In genomic region chr9:18566125-18566524, GRCh38 we compare ENCODE assay signal across 15 cellular contexts.
DNase-seq lines count a peak whose midpoint lies in the region; ATAC-seq and TF ChIP-seq lines count a peak whose summit lies in the region.
"Had no signal": no experiment of that assay in that cellular context is flagged by ENCODE, and none has a peak within 500 bp of the region (broad histone marks: within the 10 kb centered on the region; RNA-seq: fewer than 3 reads in every experiment).

No MANE protein-coding gene starts in this region.

- H3K4me3 Mint-ChIP-seq in osteocyte (ENCODE audit: unreplicated experiment) = no peak overlapping the region
- H3K4me3 Mint-ChIP-seq: activated T-cell treated with anti-CD3 and anti-CD28 coated beads, Interleukin-2, amount 50 U/mL, for 24 hours; brain had no signal

- H3K27me3 ChIP-seq in RWPE2 (ENCODE audit: insufficient read depth, poor library complexity, severe bottlenecking) = no peaks in the 10 kb centered on the region
- no peaks in the 10 kb centered on the region for H3K27me3 ChIP-seq in upper lobe of right lung

- peak; percentile 97 for ATAC-seq in RWPE2 (ENCODE audit: low read depth)
- ATAC-seq in HG03342 (IDR thresholded peaks at IDR 0.05; ENCODE audit: unreplicated experiment) = no peak
- ATAC-seq in upper lobe of right lung = no peak
- ATAC-seq in HG03025 (IDR thresholded peaks at IDR 0.05; ENCODE audit: low FRiP score, unreplicated experiment) = no peak

- TF ChIP-seq CTCF in RWPE2 (IDR thresholded peaks at IDR 0.05; ENCODE audit: poor library complexity, severe bottlenecking) (no peak), osteocyte (IDR thresholded peaks at IDR 0.05) (no peak), upper lobe of right lung (IDR thresholded peaks at IDR 0.05) (no peak)

- DNase-seq in EL = peak; percentile 84
- no peak for DNase-seq in RWPE2 (ENCODE audit: low spot score)
- DNase-seq in fibroblast of gingiva (ENCODE audit: low read depth) = peak; percentile 42
- no peak for DNase-seq in osteocyte (ENCODE audit: extremely low spot score, unreplicated experiment)
- DNase-seq in activated CD4-positive, alpha-beta T cell treated with anti-CD3 and anti-CD28 coated beads for 4 hours = no peak
- DNase-seq in upper lobe of right lung = no peak
- DNase-seq: activated T-cell treated with anti-CD3 and anti-CD28 coated beads, Interleukin-2, amount 50 U/mL, for 24 hours; MM.1S; NK-92 treated with Interleukin-12 subunit alpha and Interleukin-12 subunit beta, amount 100 ng/mL, for 24 hours; stimulated activated CD4-positive, alpha-beta T cell treated with anti-CD3 and anti-CD28 coated beads, Interleukin-4, amount 100 ng/mL, for 1 hour; stimulated activated naive CD4-positive, alpha-beta T cell treated with Interleukin-2 at 50 U/mL for 16 hours had no signal

- peaks cover 9% of the 10 kb centered on the region for H3K9me3 Mint-ChIP-seq in osteocyte (ENCODE audit: unreplicated experiment)

- H3K27ac ChIP-seq in RWPE2 (ENCODE audit: poor library complexity, severe bottlenecking) (peak overlapping the region; percentile 50), upper lobe of right lung (no peak overlapping the region)
- H3K27ac ChIP-seq: C4-2B had no signal

- H3K4me1 ChIP-seq in RWPE2 (ENCODE audit: insufficient read depth, poor library complexity, severe bottlenecking) = peaks cover 16% of the 10 kb centered on the region
- no peaks in the 10 kb centered on the region for H3K4me1 ChIP-seq in upper lobe of right lung

- no peaks in the 10 kb centered on the region for H3K27me3 Mint-ChIP-seq in osteocyte (ENCODE audit: unreplicated experiment)
- H3K27me3 Mint-ChIP-seq: activated T-cell treated with anti-CD3 and anti-CD28 coated beads, Interleukin-2, amount 50 U/mL, for 24 hours; brain had no signal

- H3K36me3 ChIP-seq in RWPE2 (ENCODE audit: low read depth) (no peaks in the 10 kb centered on the region), upper lobe of right lung (no peaks in the 10 kb centered on the region)

- H3K9me3 ChIP-seq in RWPE2 (ENCODE audit: severe bottlenecking) (no peaks in the 10 kb centered on the region), upper lobe of right lung (no peaks in the 10 kb centered on the region)

- H3K4me1 Mint-ChIP-seq in osteocyte (ENCODE audit: unreplicated experiment) = peaks cover 34% of the 10 kb centered on the region

- H3K4me3 ChIP-seq in RWPE2 (ENCODE audit: severe bottlenecking) (no peak overlapping the region), upper lobe of right lung (no peak overlapping the region)

- intact Hi-C loops in upper lobe of right lung (cut with DNase I) = no loop called here

- H3K27ac Mint-ChIP-seq in osteocyte (ENCODE audit: unreplicated experiment) = peak overlapping the region; percentile 0
- H3K27ac Mint-ChIP-seq: activated T-cell treated with anti-CD3 and anti-CD28 coated beads, Interleukin-2, amount 50 U/mL, for 24 hours; brain had no signal

- peaks cover 5% of the 10 kb centered on the region for H3K36me3 Mint-ChIP-seq in osteocyte (ENCODE audit: unreplicated experiment)

Comparison
In these comparisons a context has a peak if more than half of its experiments do, and no peak if none do; other contexts are left out.
1. DNase-seq: peak in EL (single experiment) and fibroblast of gingiva (single experiment); none in RWPE2 (single experiment), osteocyte (single experiment), activated CD4-positive, alpha-beta T cell treated with anti-CD3 and anti-CD28 coated beads for 4 hours (0 of 2) and upper lobe of right lung (single experiment).